10 cellular contexts compared by ENCODE assay signal in genomic region chr7:100886936-100887185, GRCh38. TPM values are rescaled to one million over a fixed set of nuclear protein-coding genes. Genes with fewer than 3 reads are reported as not detected.
DNase-seq lines count a peak whose midpoint lies in the region; ATAC-seq and TF ChIP-seq lines count a peak whose summit lies in the region.
"Had no signal": no experiment of that assay in that cellular context is flagged by ENCODE, and none has a peak within 500 bp of the region (broad histone marks: within the 10 kb centered on the region; RNA-seq: fewer than 3 reads in every experiment).

No MANE protein-coding gene starts in this region.

- BruUV-seq in MCF 10A (replicated peaks; lab: Mats Ljungman, UMichigan), result no TSS peak

- TF ChIP-seq POLR2A in breast epithelium (IDR thresholded peaks at IDR 0.05) (no peak), gastroesophageal sphincter (IDR thresholded peaks at IDR 0.05) (no peak), gastrocnemius medialis (IDR thresholded peaks at IDR 0.05) (no peak)

- H3K9me3 Mint-ChIP-seq in MCF 10A (ENCODE audit: unreplicated experiment) (no peaks in the 10 kb centered on the region), T-cell (no peaks in the 10 kb centered on the region)

- TF ChIP-seq CTCF in MCF 10A (IDR thresholded peaks at IDR 0.05; ENCODE audit: unreplicated experiment) (no peak), breast epithelium (IDR thresholded peaks at IDR 0.05) (no peak), gastroesophageal sphincter (IDR thresholded peaks at IDR 0.05) (no peak), gastrocnemius medialis (IDR thresholded peaks at IDR 0.05 in 4 of 5, conservative IDR thresholded peaks at IDR 0.05 in 1 of 5) (no peak), GM20000 (IDR thresholded peaks at IDR 0.05; ENCODE audit: extremely low read depth, missing control alignments) (no peak)

- ATAC-seq in T-cell (replicated peaks in 1 of 4) (no peak), gastroesophageal sphincter (no peak), gastrocnemius medialis (no peak)

- H3K27me3 ChIP-seq in breast epithelium, result no peaks in the 10 kb centered on the region
- no peaks in the 10 kb centered on the region for H3K27me3 ChIP-seq in gastroesophageal sphincter
- H3K27me3 ChIP-seq in thymus (ENCODE audit: control insufficient read depth, insufficient read depth), result peaks cover 18% of the 10 kb centered on the region
- no peaks in the 10 kb centered on the region for H3K27me3 ChIP-seq in gastrocnemius medialis

- H3K4me3 Mint-ChIP-seq in MCF 10A (ENCODE audit: unreplicated experiment) (no peak overlapping the region), T-cell (peak overlapping the region in 1 of 3 donors; percentile 79)

- H3K9me3 ChIP-seq in breast epithelium (no peaks in the 10 kb centered on the region), gastroesophageal sphincter (no peaks in the 10 kb centered on the region), thymus (ENCODE audit: control insufficient read depth) (no peaks in the 10 kb centered on the region), gastrocnemius medialis (no peaks in the 10 kb centered on the region)

- TF ChIP-seq EP300 in gastroesophageal sphincter (IDR thresholded peaks at IDR 0.05), result no peak

- in situ Hi-C loops in gastrocnemius medialis (cut with MboI; ENCODE audit: low sequenced_read_pairs in 4 of 4), result no loop called here

- WGBS in gastroesophageal sphincter (ENCODE audit: low coverage in 1 of 2), 2 donors, result 69 to 71% methylated on average over 4 to 7 of the region's 17 CpGs
- WGBS in thymus, result 94% methylated on average over 17 of the region's 17 CpGs

- intact Hi-C loops in MCF 10A (cut with micrococcal nuclease) (no loop called here), breast epithelium (cut with DNase I; ENCODE audit: low total_unique reads) (no loop called here), gastrocnemius medialis (cut with DNase I; ENCODE audit: low total_unique reads) (no loop called here)

- peaks cover 28% of the 10 kb centered on the region for H3K4me1 Mint-ChIP-seq in MCF 10A (ENCODE audit: insufficient read depth, unreplicated experiment)
- H3K4me1 Mint-ChIP-seq in T-cell, result peaks cover 36 to 57% (median 45%) of the 10 kb centered on the region in 3 donors

- H3K36me3 ChIP-seq in breast epithelium, result peaks cover 21% of the 10 kb centered on the region
- H3K36me3 ChIP-seq in gastroesophageal sphincter, result peaks cover 0 to 69% of the 10 kb centered on the region in 2 donors
- peaks cover 65% of the 10 kb centered on the region for H3K36me3 ChIP-seq in thymus (ENCODE audit: control insufficient read depth, insufficient read depth)
- H3K36me3 ChIP-seq in gastrocnemius medialis, result peaks cover 0 to 68% of the 10 kb centered on the region in 2 donors

- no peak overlapping the region for H3K4me3 ChIP-seq in breast epithelium
- no peak overlapping the region for H3K4me3 ChIP-seq in gastroesophageal sphincter
- H3K4me3 ChIP-seq in thymus (ENCODE audit: low read length), result no peak overlapping the region
- no peak overlapping the region for H3K4me3 ChIP-seq in gastrocnemius medialis

- CTCF ChIA-PET in MCF 10A (lab: Yijun Ruan, JAX) (interaction anchor here (0.5 to 2.4 kb wide), 2 partner anchors 11 to 194 kb away, joined by 6 to 10 read pairs; no protein-coding TSS in a partner anchor), T-cell (lab: Charles Lee) (interaction anchor here in 1 of 2 donors (1.1 kb wide), 1 partner anchor 12 kb away, joined by 5 read pairs; the partner anchor contains the start of gene SRRT)

- peaks cover 61% of the 10 kb centered on the region for H3K36me3 Mint-ChIP-seq in MCF 10A (ENCODE audit: insufficient read depth, unreplicated experiment)
- peaks cover 57% of the 10 kb centered on the region for H3K36me3 Mint-ChIP-seq in T-cell

- H3K27ac Mint-ChIP-seq in MCF 10A (ENCODE audit: low read depth, unreplicated experiment) (peak overlapping the region; percentile 55), T-cell (peak overlapping the region; percentile 94 to 96)

- POLR2A ChIA-PET in MCF 10A (lab: Yijun Ruan, JAX) (interaction anchor here (0.6 to 6.5 kb wide), 3 partner anchors 11 to 1056 kb away, joined by 3 to 157 read pairs (median 3); partner anchors contain the start of gene SRRT), T-cell (lab: Charles Lee) (no interaction called here)

- H3K27me3 Mint-ChIP-seq in MCF 10A (ENCODE audit: insufficient read depth, unreplicated experiment), result no peaks in the 10 kb centered on the region
- H3K27me3 Mint-ChIP-seq in T-cell, result peaks cover 7 to 8% of the 10 kb centered on the region in 2 donors

- peak overlapping the region in 1 of 2 donors; percentile 55 for H3K27ac ChIP-seq in breast epithelium
- H3K27ac ChIP-seq in gastroesophageal sphincter, result peak overlapping the region in 3 of 4 donors; percentile 7 to 92 (median 49)
- peak overlapping the region; percentile 87 for H3K27ac ChIP-seq in thymus (ENCODE audit: low read depth)
- peak overlapping the region in 1 of 4 donors; percentile 95 for H3K27ac ChIP-seq in gastrocnemius medialis

- H3K4me1 ChIP-seq in breast epithelium (peaks cover 0 to 10% of the 10 kb centered on the region in 2 donors), gastroesophageal sphincter (peaks cover 0 to 50% (median 21%) of the 10 kb centered on the region in 3 donors), thymus (ENCODE audit: control insufficient read depth, insufficient read depth, low read length) (peaks cover 12% of the 10 kb centered on the region), gastrocnemius medialis (peaks cover 14 to 30% of the 10 kb centered on the region in 2 donors)

- DNase-seq in MCF 10A (ENCODE audit: unreplicated experiment) (no peak), breast epithelium (ENCODE audit: low spot score in 2 of 2) (no peak), T-cell (no peak), AML-193 (lab: John Stamatoyannopoulos, UW) (no peak), gastrocnemius medialis (no peak), GM20000 (ENCODE audit: low spot score) (no peak)
- DNase-seq: NCI-H226 had no signal

RNA-seq across cellular contexts. Expression of gene UFSP1, which starts 2.7 kb away (rescaled TPM):
- total RNA-seq in MCF 10A (2022) (2.8 and 3.4 TPM in 2 replicates), breast epithelium (1 to 10 TPM; 2.9 to 4.2 (median 3.7) TPM), T-cell (1 to 10 TPM in 4 of 5 donors, under 1 TPM in 1; 0.50 to 9.0 (median 6.2) TPM), gastroesophageal sphincter (1 to 10 TPM; 5.4 to 9.2 (median 7.7) TPM), gastrocnemius medialis (1 to 10 TPM; 2.0 to 7.1 (median 4.0) TPM)
- 3.6 TPM for polyA plus RNA-seq in thymus

RNA-seq across cellular contexts. Expression of gene ACHE, which starts 8.8 kb away (rescaled TPM):
- total RNA-seq in MCF 10A (2022) (0.30 and 0.37 TPM in 2 replicates), breast epithelium (1 to 10 TPM in 2 of 3 donors, under 1 TPM in 1; 0.64 to 4.3 (median 3.2) TPM), T-cell (under 1 TPM; 0.13 to 0.84 (median 0.44) TPM), gastroesophageal sphincter (1 to 10 TPM in 3 of 4 donors, under 1 TPM in 1; 0.62 to 3.6 (median 1.1) TPM), gastrocnemius medialis (10 to 100 TPM in 2 of 4 donors, 1 to 10 TPM in 2; 6.5 to 59.5 (median 11.4) TPM)
- 7.9 TPM for polyA plus RNA-seq in thymus
- total RNA-seq: RPMI7951 had no signal

RNA-seq across cellular contexts. Expression of gene SRRT, which starts 12.0 kb away (rescaled TPM):
- total RNA-seq in MCF 10A (2022), result 111 and 142 TPM in 2 replicates
- 100 to 1,000 TPM in 2 of 3 donors, 10 to 100 TPM in 1; 45.8 to 111 (median 104) TPM for total RNA-seq in breast epithelium
- 100 to 1,000 TPM; 224 to 308 (median 243) TPM for total RNA-seq in T-cell
- total RNA-seq in gastroesophageal sphincter, result 10 to 100 TPM; 47.5 to 73.4 (median 57.0) TPM
- 120 TPM for polyA plus RNA-seq in thymus
- total RNA-seq in gastrocnemius medialis, result 10 to 100 TPM; 35.0 to 47.3 (median 39.8) TPM

RNA-seq across cellular contexts. Expression of gene TRIP6, which starts 19.7 kb away (rescaled TPM):
- total RNA-seq in MCF 10A (2022) (106 and 132 TPM in 2 replicates), breast epithelium (10 to 100 TPM; 45.3 to 62.8 (median 49.8) TPM), T-cell (10 to 100 TPM in 2 of 5 donors, 1 to 10 TPM in 3; 5.6 to 14.6 (median 8.8) TPM), gastroesophageal sphincter (10 to 100 TPM; 71.9 to 94.3 (median 89.5) TPM), gastrocnemius medialis (1 to 10 TPM; 4.6 to 9.1 (median 7.3) TPM)
- polyA plus RNA-seq in thymus, result 26.1 TPM

RNA-seq across cellular contexts. Expression of gene SLC12A9, which starts 34.3 kb away (rescaled TPM):
- total RNA-seq in MCF 10A (2022), result 19.2 and 21.0 TPM in 2 replicates
- total RNA-seq in breast epithelium, result 10 to 100 TPM; 13.3 to 18.0 (median 16.7) TPM
- total RNA-seq in T-cell, result 10 to 100 TPM; 49.9 to 72.6 (median 70.2) TPM
- total RNA-seq in gastroesophageal sphincter, result 10 to 100 TPM; 11.2 to 32.9 (median 20.2) TPM
- 48.0 TPM for polyA plus RNA-seq in thymus
- total RNA-seq in gastrocnemius medialis, result 1 to 10 TPM; 2.5 to 4.3 (median 3.8) TPM
